ENCODE assay signal across 10 cellular contexts in the genomic region with DNA sequence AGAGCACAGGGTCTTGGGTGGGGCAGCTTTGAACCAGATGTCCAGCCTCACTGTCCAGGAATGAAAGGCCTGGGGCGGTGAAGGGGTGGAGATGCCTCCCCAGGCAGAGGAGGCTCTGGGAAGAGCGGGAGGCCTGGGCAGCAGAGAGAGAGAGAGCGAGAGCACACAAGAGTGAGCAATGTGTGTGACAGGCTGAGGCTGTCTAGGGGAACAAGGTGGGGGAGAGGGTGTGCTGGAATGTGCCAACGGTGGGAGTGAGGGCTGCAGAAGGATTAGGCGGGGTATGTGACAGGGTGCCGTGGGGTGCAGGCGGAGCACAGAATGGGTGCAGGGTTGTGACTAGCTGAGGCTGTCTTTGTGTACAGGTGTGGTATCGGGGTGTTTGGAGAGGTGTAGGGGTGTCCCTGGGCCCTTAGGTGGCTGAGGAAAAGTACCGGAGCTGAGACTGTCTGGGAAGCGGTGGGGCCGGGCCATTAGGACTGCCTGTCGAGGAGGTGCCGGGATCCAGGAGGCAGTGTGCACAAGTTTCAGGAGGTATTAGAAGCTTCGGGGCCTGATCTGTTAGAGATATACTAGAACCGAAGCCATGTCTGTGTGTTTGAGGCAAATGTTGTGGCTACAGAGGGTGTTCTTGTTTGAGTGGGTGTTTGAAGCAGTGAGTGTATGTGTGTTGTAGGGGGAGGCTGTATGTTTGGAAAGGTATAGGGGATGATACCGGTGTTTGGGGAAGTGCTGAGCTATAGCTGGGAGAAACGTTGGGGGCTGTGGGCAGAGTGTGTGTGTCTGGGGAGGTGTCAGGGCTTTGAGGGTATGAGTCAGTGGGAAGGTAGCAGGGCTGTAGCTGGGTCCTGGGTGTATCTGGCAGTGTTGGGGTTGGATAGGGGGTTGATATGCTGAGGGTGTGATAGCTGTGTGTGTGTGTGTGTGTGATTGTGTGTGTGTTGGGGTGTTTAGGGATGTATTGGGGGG. TPM values are rescaled to one million over a fixed set of nuclear protein-coding genes. Genes with fewer than 3 reads are reported as not detected.
DNase-seq lines count a peak whose midpoint lies in the region; ATAC-seq lines count a peak whose summit lies in the region.
"Had no signal": no experiment of that assay in that cellular context is flagged by ENCODE, and none has a peak within 500 bp of the region (broad histone marks: within the 10 kb centered on the region; RNA-seq: fewer than 3 reads in every experiment).

No MANE protein-coding gene starts in this region.

- H3K27me3 ChIP-seq in right cardiac atrium (ENCODE audit: control insufficient read depth, insufficient read depth), result no peaks in the 10 kb centered on the region

- H3K4me1 ChIP-seq in right cardiac atrium (ENCODE audit: control insufficient read depth, insufficient read depth, low read length), result peaks cover 59% of the 10 kb centered on the region

- H3K4me1 Mint-ChIP-seq in activated T-helper 17 cell treated with anti-CD3 and anti-CD28 coated beads, Interleukin-2, amount 50 U/mL, for 72 hours, result peaks cover 18% of the 10 kb centered on the region

- H3K27ac Mint-ChIP-seq in activated T-helper 17 cell treated with anti-CD3 and anti-CD28 coated beads, Interleukin-2, amount 50 U/mL, for 72 hours, result no peak overlapping the region

- peak overlapping the region; percentile 11 for H3K27ac ChIP-seq in right cardiac atrium (ENCODE audit: low read length)

- peak; percentile 63 for ATAC-seq in activated T-helper 17 cell treated with anti-CD3 and anti-CD28 coated beads, Interleukin-2, amount 50 U/mL, for 72 hours (replicated peaks)
- ATAC-seq in right cardiac atrium (no peak), HG02759 (IDR thresholded peaks at IDR 0.05; ENCODE audit: unreplicated experiment) (no peak)
- ATAC-seq in stimulated activated naive CD8-positive, alpha-beta T cell treated with anti-CD3 and anti-CD28 coated beads, Interleukin-15, Interleukin-2, amounts not matched to agents 100 U/mL and 50 U/mL, for 24 hours, result peak; percentile 71
- ATAC-seq: A549 had no signal

- H3K4me3 Mint-ChIP-seq in activated T-helper 17 cell treated with anti-CD3 and anti-CD28 coated beads, Interleukin-2, amount 50 U/mL, for 72 hours, result no peak overlapping the region

- H3K9me3 Mint-ChIP-seq in activated T-helper 17 cell treated with anti-CD3 and anti-CD28 coated beads, Interleukin-2, amount 50 U/mL, for 72 hours, result no peaks in the 10 kb centered on the region

- no peaks in the 10 kb centered on the region for H3K9me3 ChIP-seq in right cardiac atrium (ENCODE audit: control insufficient read depth, low read length)
- H3K9me3 ChIP-seq: A549 had no signal

- DNase-seq in NK-92 treated with Interleukin-12 subunit alpha and Interleukin-12 subunit beta, amount 100 ng/mL, for 24 hours (lab: John Stamatoyannopoulos, UW), result peak; percentile 38
- DNase-seq in NK-92 (lab: John Stamatoyannopoulos, UW; ENCODE audit: unreplicated experiment) (no peak), right cardiac atrium (peak in 1 of 3 donors; percentile 39), SIG-M5 (lab: John Stamatoyannopoulos, UW) (no peak)
- DNase-seq in stimulated activated naive CD8-positive, alpha-beta T cell treated with anti-CD3 and anti-CD28 coated beads, Interleukin-15, Interleukin-2, amounts not matched to agents 100 U/mL and 50 U/mL, for 24 hours, result peak; percentile 40
- DNase-seq in stimulated activated naive CD4-positive, alpha-beta T cell treated with Interleukin-2 at 50 U/mL for 16 hours (lab: John Stamatoyannopoulos, UW), result no peak
- DNase-seq: T1000 had no signal

- H3K4me3 ChIP-seq in right cardiac atrium (ENCODE audit: low read length), result no peak overlapping the region
- H3K4me3 ChIP-seq: A549 had no signal

- WGBS in right cardiac atrium, result 58% methylated on average over 17 of the region's 17 CpGs

- H3K27me3 Mint-ChIP-seq in activated T-helper 17 cell treated with anti-CD3 and anti-CD28 coated beads, Interleukin-2, amount 50 U/mL, for 72 hours, result no peaks in the 10 kb centered on the region

- intact Hi-C loops in right cardiac atrium (cut with DNase I), result loop anchor here in 1 of 4 donors (5.0 kb wide), 1 partner anchor 33 kb away; no protein-coding TSS in a partner anchor

- H3K36me3 Mint-ChIP-seq in activated T-helper 17 cell treated with anti-CD3 and anti-CD28 coated beads, Interleukin-2, amount 50 U/mL, for 72 hours (ENCODE audit: low read depth), result no peaks in the 10 kb centered on the region

RNA-seq across cellular contexts. Expression of gene AHDC1, which starts 9.1 kb away (rescaled TPM):
- total RNA-seq in activated T-helper 17 cell treated with anti-CD3 and anti-CD28 coated beads, Interleukin-2, amount 50 U/mL, for 72 hours, result 10 to 100 TPM; 13.3 to 22.3 TPM
- 10 to 100 TPM; 40.4 to 53.5 (median 50.6) TPM for total RNA-seq in right cardiac atrium
- polyA plus RNA-seq in right cardiac atrium, result 26.3 TPM

RNA-seq across cellular contexts. Expression of gene FGR, which starts 40.2 kb away (rescaled TPM):
- total RNA-seq in activated T-helper 17 cell treated with anti-CD3 and anti-CD28 coated beads, Interleukin-2, amount 50 U/mL, for 72 hours, result 1 to 10 TPM in 1 of 2 donors, not detected in 1; 1.2 TPM
- 10 to 100 TPM in 1 of 4 donors, 1 to 10 TPM in 3; 3.2 to 12.6 (median 5.1) TPM for total RNA-seq in right cardiac atrium
- polyA plus RNA-seq in right cardiac atrium, result 3.5 TPM
- polyA plus RNA-seq: A549 had no signal

Comparison
In these comparisons a context has a peak if more than half of its experiments do, and no peak if none do; other contexts are left out.
1. DNase-seq: peak in NK-92 treated with Interleukin-12 subunit alpha and Interleukin-12 subunit beta, amount 100 ng/mL, for 24 hours (single experiment) and stimulated activated naive CD8-positive, alpha-beta T cell treated with anti-CD3 and anti-CD28 coated beads, Interleukin-15, Interleukin-2, amounts not matched to agents 100 U/mL and 50 U/mL, for 24 hours (single experiment); none in NK-92 (single experiment), stimulated activated naive CD4-positive, alpha-beta T cell treated with Interleukin-2 at 50 U/mL for 16 hours (single experiment) and SIG-M5 (single experiment).
2. ATAC-seq: peak in activated T-helper 17 cell treated with anti-CD3 and anti-CD28 coated beads, Interleukin-2, amount 50 U/mL, for 72 hours (single experiment) and stimulated activated naive CD8-positive, alpha-beta T cell treated with anti-CD3 and anti-CD28 coated beads, Interleukin-15, Interleukin-2, amounts not matched to agents 100 U/mL and 50 U/mL, for 24 hours (single experiment); none in right cardiac atrium (0 of 2) and HG02759 (single experiment).